8 cellular contexts compared by ENCODE assay signal in genomic region chr12:47773062-47773857, GRCh38. TPM values are rescaled to one million over a fixed set of nuclear protein-coding genes. Genes with fewer than 3 reads are reported as not detected.
DNase-seq lines count a peak whose midpoint lies in the region; ATAC-seq and TF ChIP-seq lines count a peak whose summit lies in the region.

Gene SLC48A1, plus strand, starts transcription at chr12:47773238. Its CDS starts 67 bp downstream, at chr12:47773305.

- H3K27ac ChIP-seq in KOPT-K1 (ENCODE audit: low read depth, low read length, poor library complexity, severe bottlenecking) = peak within 1 kb of the TSS; percentile 22

- H3K36me3 ChIP-seq in GM06990 (ENCODE audit: control insufficient read depth, insufficient read depth, low read length) (no peaks in the 10 kb centered on the region), KOPT-K1 (ENCODE audit: insufficient read depth, low read length) (no peaks in the 10 kb centered on the region)

- H3K9me3 ChIP-seq in KOPT-K1 (ENCODE audit: insufficient read depth, low read length, poor library complexity, severe bottlenecking) = no peaks in the 10 kb centered on the region

- TF ChIP-seq CTCF in GM06990 (IDR thresholded peaks at IDR 0.05; ENCODE audit: insufficient read depth, low read length, poor library complexity, severe bottlenecking) (peak; percentile 24), astrocyte of the cerebellum (IDR thresholded peaks at IDR 0.05; ENCODE audit: low read depth, low read length, missing control alignments) (peak; percentile 26)

- in situ Hi-C loops in astrocyte of the cerebellum (cut with HindIII; ENCODE audit: low sequenced_read_pairs) = loop anchor here (10.0 kb wide), 1 partner anchor 58 kb away; no protein-coding TSS in a partner anchor

- intact Hi-C loops in sciatic nerve (cut with DNase I) = no loop called here

- no peaks in the 10 kb centered on the region; the same call in 1 of the 2 replicates for H3K27me3 ChIP-seq in GM06990 (replicated peaks; ENCODE audit: control insufficient read depth, insufficient read depth, low read length)

- peak; percentile 84 for ATAC-seq in GM21723 (IDR thresholded peaks at IDR 0.05; ENCODE audit: unreplicated experiment)
- ATAC-seq in sciatic nerve = peak; percentile 60

- DNase-seq in GM06990 (ENCODE audit: extremely low read depth, insufficient read length) (peak; percentile 80), T-helper 2 cell (peak; percentile 48 to 76 (median 62)), astrocyte of the cerebellum (ENCODE audit: low read depth) (no peak), hypothalamus (lab: John Stamatoyannopoulos, UW) (peak in 46 of 51 donors; percentile 31 to 85 (median 62)), sciatic nerve (ENCODE audit: low spot score) (peak; percentile 84), SKM-1 (lab: John Stamatoyannopoulos, UW; ENCODE audit: unreplicated experiment) (no peak)

- H3K4me3 ChIP-seq in GM06990 (replicated peaks; ENCODE audit: low read depth, low read length) (peak within 1 kb of the TSS; percentile 61), astrocyte of the cerebellum (ENCODE audit: low read depth, low read length) (peak within 1 kb of the TSS; percentile 46)

RNA-seq across cellular contexts. Expression of gene SLC48A1, which starts in this region (rescaled TPM):
- 47.9 TPM for total RNA-seq in sciatic nerve

Comparison
In these comparisons a context has a peak if more than half of its experiments do, and no peak if none do; other contexts are left out.
1. DNase-seq: peak in GM06990 (single experiment), T-helper 2 cell (5 of 5), hypothalamus (46 of 51) and sciatic nerve (single experiment); none in astrocyte of the cerebellum (single experiment) and SKM-1 (single experiment).